8 cellular contexts compared by ENCODE assay signal in genomic region chr2:200862532-200863000, GRCh38. TPM values are rescaled to one million over a fixed set of nuclear protein-coding genes. Genes with fewer than 3 reads are reported as not detected.
DNase-seq lines count a peak whose midpoint lies in the region; ATAC-seq and TF ChIP-seq lines count a peak whose summit lies in the region.

No MANE protein-coding gene starts in this region.

- H3K27me3 ChIP-seq in HUES64 (ENCODE audit: insufficient read depth, low read length) = no peaks in the 10 kb centered on the region

- no peaks in the 10 kb centered on the region for H3K9me3 ChIP-seq in HUES64 (ENCODE audit: insufficient read depth, low read depth, low read length)

- H3K36me3 ChIP-seq in HUES64 (ENCODE audit: insufficient read depth, low read length) = peaks cover 42% of the 10 kb centered on the region

- ATAC-seq in stimulated activated effector memory CD8-positive, alpha-beta T cell treated with anti-CD3 and anti-CD28 coated beads, Interleukin-12 subunit alpha, Interleukin-12 subunit beta, amount 100 ng/mL, for 72 hours = peak; percentile 80

- peak overlapping the region; percentile 99 for H3K4me3 Mint-ChIP-seq in mesothelial cell of epicardium
- peak overlapping the region; percentile 86 for H3K4me3 Mint-ChIP-seq in stimulated activated effector memory CD8-positive, alpha-beta T cell treated with anti-CD3 and anti-CD28 coated beads, Interleukin-12 subunit alpha, Interleukin-12 subunit beta, amount 100 ng/mL, for 72 hours

- peak overlapping the region; percentile 94 for H3K9ac ChIP-seq in HUES64 (ENCODE audit: low read depth, low read length)

- peak overlapping the region; percentile 0; the same call in 1 of the 2 replicates for H3K27ac ChIP-seq in HUES64 (ENCODE audit: low read depth, low read length)
- H3K27ac ChIP-seq in cingulate gyrus (ENCODE audit: low read depth, low read length) = peak overlapping the region; percentile 100

- no peaks in the 10 kb centered on the region for H3K27me3 Mint-ChIP-seq in mesothelial cell of epicardium (ENCODE audit: low read depth)

- DNase-seq in DMS79 (lab: John Stamatoyannopoulos, UW) (peak; percentile 37), mesothelial cell of epicardium (ENCODE audit: low spot score in 2 of 2, unreplicated experiment in 2 of 2) (no peak), SKM-1 treated with dmso at 0.1 percent for 144 hours (lab: John Stamatoyannopoulos, UW; ENCODE audit: unreplicated experiment) (no peak), COLO829 (ENCODE audit: low spot score) (no peak)
- DNase-seq in activated CD4-positive, CD25-positive, alpha-beta regulatory T cell (lab: John Stamatoyannopoulos, UW) = peak; percentile 11 to 20 (median 16)
- DNase-seq in stimulated activated effector memory CD8-positive, alpha-beta T cell treated with anti-CD3 and anti-CD28 coated beads, Interleukin-12 subunit alpha, Interleukin-12 subunit beta, amount 100 ng/mL, for 72 hours (ENCODE audit: low spot score in 2 of 2) = peak; percentile 39 to 75

- H3K4me1 ChIP-seq in HUES64 (ENCODE audit: insufficient read depth, low read length) = peaks cover 16% of the 10 kb centered on the region

- TF ChIP-seq CTCF in mesothelial cell of epicardium (IDR thresholded peaks at IDR 0.05; ENCODE audit: unreplicated experiment) = no peak

- 2% methylated on average over 13 of the region's 13 CpGs for WGBS in HUES64

- peak overlapping the region; percentile 100 for H3K27ac Mint-ChIP-seq in mesothelial cell of epicardium
- H3K27ac Mint-ChIP-seq in stimulated activated effector memory CD8-positive, alpha-beta T cell treated with anti-CD3 and anti-CD28 coated beads, Interleukin-12 subunit alpha, Interleukin-12 subunit beta, amount 100 ng/mL, for 72 hours = peak overlapping the region; percentile 98

- peak overlapping the region; percentile 76 for H3K4me3 ChIP-seq in HUES64 (ENCODE audit: low read length)

- H3K4me1 Mint-ChIP-seq in mesothelial cell of epicardium = peaks cover 40% of the 10 kb centered on the region
- H3K4me1 Mint-ChIP-seq in stimulated activated effector memory CD8-positive, alpha-beta T cell treated with anti-CD3 and anti-CD28 coated beads, Interleukin-12 subunit alpha, Interleukin-12 subunit beta, amount 100 ng/mL, for 72 hours = peaks cover 46% of the 10 kb centered on the region

- peaks cover 20% of the 10 kb centered on the region for H3K36me3 Mint-ChIP-seq in mesothelial cell of epicardium
- peaks cover 73% of the 10 kb centered on the region for H3K36me3 Mint-ChIP-seq in stimulated activated effector memory CD8-positive, alpha-beta T cell treated with anti-CD3 and anti-CD28 coated beads, Interleukin-12 subunit alpha, Interleukin-12 subunit beta, amount 100 ng/mL, for 72 hours

- H3K9me3 Mint-ChIP-seq in mesothelial cell of epicardium = no peaks in the 10 kb centered on the region
- H3K9me3 Mint-ChIP-seq in stimulated activated effector memory CD8-positive, alpha-beta T cell treated with anti-CD3 and anti-CD28 coated beads, Interleukin-12 subunit alpha, Interleukin-12 subunit beta, amount 100 ng/mL, for 72 hours = no peaks in the 10 kb centered on the region

RNA-seq across cellular contexts. Expression of gene CLK1, which starts 1.9 kb away (rescaled TPM):
- 22.6 TPM for polyA plus RNA-seq in HUES64 (2013, experiment 1 of 2)
- 23.3 TPM for polyA plus RNA-seq in HUES64 (2013, experiment 2 of 2)
- total RNA-seq in mesothelial cell of epicardium = 101 to 118 TPM (median 106 TPM) in 3 replicates

RNA-seq across cellular contexts. Expression of gene PPIL3, which starts 26.3 kb away (rescaled TPM):
- 37.1 TPM for polyA plus RNA-seq in HUES64 (2013, experiment 1 of 2)
- 39.3 TPM for polyA plus RNA-seq in HUES64 (2013, experiment 2 of 2)
- 51.1 to 55.4 TPM (median 52.9 TPM) in 3 replicates for total RNA-seq in mesothelial cell of epicardium

RNA-seq across cellular contexts. Expression of gene NIF3L1, which starts 26.6 kb away (rescaled TPM):
- 56.7 TPM for polyA plus RNA-seq in HUES64 (2013, experiment 1 of 2)
- polyA plus RNA-seq in HUES64 (2013, experiment 2 of 2) = 51.4 TPM
- total RNA-seq in mesothelial cell of epicardium = 24.8 to 28.7 TPM (median 26.2 TPM) in 3 replicates

RNA-seq across cellular contexts. Expression of gene BZW1, which starts 50.9 kb away (rescaled TPM):
- 296 TPM for polyA plus RNA-seq in HUES64 (2013, experiment 1 of 2)
- 259 TPM for polyA plus RNA-seq in HUES64 (2013, experiment 2 of 2)
- total RNA-seq in mesothelial cell of epicardium = 207 to 233 TPM (median 209 TPM) in 3 replicates

Comparison
In these comparisons a context has a peak if more than half of its experiments do, and no peak if none do; other contexts are left out.
1. DNase-seq: peak in DMS79 (single experiment), activated CD4-positive, CD25-positive, alpha-beta regulatory T cell (4 of 4) and stimulated activated effector memory CD8-positive, alpha-beta T cell treated with anti-CD3 and anti-CD28 coated beads, Interleukin-12 subunit alpha, Interleukin-12 subunit beta, amount 100 ng/mL, for 72 hours (2 of 2); none in mesothelial cell of epicardium (0 of 2), SKM-1 treated with dmso at 0.1 percent for 144 hours (single experiment) and COLO829 (single experiment).